In genomic region chr12:14959463-14959862, GRCh38 we compare ENCODE assay signal across 11 cellular contexts. TPM values are rescaled to one million over a fixed set of nuclear protein-coding genes. Genes with fewer than 3 reads are reported as not detected.
DNase-seq lines count a peak whose midpoint lies in the region; ATAC-seq, FAIRE-seq and TF ChIP-seq lines count a peak whose summit lies in the region.
"Had no signal": no experiment of that assay in that cellular context is flagged by ENCODE, and none has a peak within 500 bp of the region (broad histone marks: within the 10 kb centered on the region; RNA-seq: fewer than 3 reads in every experiment).

No MANE protein-coding gene starts in this region.

- H3K9ac ChIP-seq in K562 (ENCODE audit: insufficient read depth in 1 of 2, low read depth in 2 of 2, low read length in 2 of 2) = no peak overlapping the region

- no peaks in the 10 kb centered on the region for H3K9me1 ChIP-seq in K562 (ENCODE audit: control insufficient read depth, insufficient read depth, low read length)

- no peaks in the 10 kb centered on the region for H3K9me3 ChIP-seq in CD4-positive, CD25-positive, alpha-beta regulatory T cell (ENCODE audit: control insufficient read depth in 2 of 2, low read length in 2 of 2)
- H3K9me3 ChIP-seq in K562 (replicated peaks; ENCODE audit: control insufficient read depth, insufficient read depth, low read depth, low read length) = no peaks in the 10 kb centered on the region

- CTCF ChIA-PET in K562 (lab: Yijun Ruan, JAX; ENCODE audit: low intra/inter-chr PET ratio) = no interaction called here

- no TSS peak for BruUV-seq in K562 (replicated peaks; lab: Mats Ljungman, UMichigan)

- TF ChIP-seq CTCF in K562 (IDR thresholded peaks at IDR 0.05 in 2 of 3, conservative IDR thresholded peaks at IDR 0.05 in 1 of 3; ENCODE audit: insufficient read depth in 2 of 3, low read depth in 1 of 3, low read length in 3 of 3) = no peak

- H3K36me3 Mint-ChIP-seq in CD4-positive, CD25-positive, alpha-beta regulatory T cell = peaks cover 42% of the 10 kb centered on the region
- peaks cover 0 to 13% of the 10 kb centered on the region in 2 donors for H3K36me3 Mint-ChIP-seq in naive B cell

- H3K27me3 Mint-ChIP-seq in CD4-positive, CD25-positive, alpha-beta regulatory T cell = peaks cover 5% of the 10 kb centered on the region
- H3K27me3 Mint-ChIP-seq in naive B cell = no peaks in the 10 kb centered on the region

- in situ Hi-C loops in K562 (cut with MboI) = loop anchor here (25.0 kb wide), 1 partner anchor 747 kb away; no protein-coding TSS in a partner anchor

- no peak for DNase-seq in CD4-positive, CD25-positive, alpha-beta regulatory T cell
- peak; percentile 13 to 14 for DNase-seq in Kasumi-1 (lab: John Stamatoyannopoulos, UW)
- no peak for DNase-seq in K562 (ENCODE audit: extremely low read depth in 1 of 4, low spot score in 3 of 4)
- DNase-seq in naive B cell = peak; percentile 54
- DNase-seq in NCI-H2227 treated with DMSO at 0.1 percent for 48 hours (lab: John Stamatoyannopoulos, UW) = no peak
- no peak for DNase-seq in NCI-H1105 treated with DMSO at 0.1 percent for 48 hours (lab: John Stamatoyannopoulos, UW)
- DNase-seq: DMS153, NCI-H2081 treated with DMSO at 0.1 percent for 48 hours had no signal

- no peak for ATAC-seq in CD4-positive, CD25-positive, alpha-beta regulatory T cell (ENCODE audit: low read depth in 2 of 2)
- ATAC-seq in K562 (no peak), naive B cell (ENCODE audit: low read depth in 2 of 2) (peak; percentile 7 to 8), GM18909 (IDR thresholded peaks at IDR 0.05; ENCODE audit: poor library complexity, unreplicated experiment) (no peak), GM21737 (IDR thresholded peaks at IDR 0.05; ENCODE audit: unreplicated experiment) (no peak)

- H3K4me1 ChIP-seq in CD4-positive, CD25-positive, alpha-beta regulatory T cell (ENCODE audit: control insufficient read depth, insufficient read depth, low read length, poor library complexity, severe bottlenecking) = peaks cover 70% of the 10 kb centered on the region
- H3K4me1 ChIP-seq in K562 (replicated peaks in 1 of 2; ENCODE audit: control insufficient read depth in 2 of 2, insufficient read depth in 2 of 2, low read length in 2 of 2) = no peaks in the 10 kb centered on the region; a peak in 2 of 5 replicates

- peak overlapping the region; percentile 96 to 99 (median 99) for H3K4me3 Mint-ChIP-seq in CD4-positive, CD25-positive, alpha-beta regulatory T cell
- H3K4me3 Mint-ChIP-seq in naive B cell = peak overlapping the region; percentile 93 to 100 (median 99)

- H3K4me2 ChIP-seq in K562 (ENCODE audit: insufficient read depth, low read length) = peak overlapping the region; percentile 29; the same call in 1 of the 2 replicates

- no peak for FAIRE-seq in K562 (lab: Jason Lieb, UNC)

- H3K79me2 ChIP-seq in K562 (ENCODE audit: control insufficient read depth, insufficient read depth, low read length) = no peaks in the 10 kb centered on the region

- H4K20me1 ChIP-seq in K562 (replicated peaks; ENCODE audit: control insufficient read depth, insufficient read depth, low read length) = no peaks in the 10 kb centered on the region

- H3K27me3 ChIP-seq in CD4-positive, CD25-positive, alpha-beta regulatory T cell (ENCODE audit: control insufficient read depth, insufficient read depth, low read length) = no peaks in the 10 kb centered on the region
- H3K27me3 ChIP-seq in K562 (ENCODE audit: control insufficient read depth in 2 of 2, insufficient read depth in 2 of 2, low read length in 2 of 2) = no peaks in the 10 kb centered on the region

- intact Hi-C loops in K562 (cut with micrococcal nuclease) = no loop called here

- TF ChIP-seq POLR2A in K562 (conservative IDR thresholded peaks at IDR 0.05) = no peak

- TF ChIP-seq EP300 in K562 (IDR thresholded peaks at IDR 0.05; ENCODE audit: low read length) = no peak

- H3K4me1 Mint-ChIP-seq in CD4-positive, CD25-positive, alpha-beta regulatory T cell = peaks cover 0 to 57% (median 30%) of the 10 kb centered on the region in 4 donors
- H3K4me1 Mint-ChIP-seq in naive B cell = peaks cover 55 to 69% (median 66%) of the 10 kb centered on the region in 3 donors

- POLR2A ChIA-PET in K562 (lab: Yijun Ruan, JAX) = no interaction called here

- H3K4me3 ChIP-seq in CD4-positive, CD25-positive, alpha-beta regulatory T cell (ENCODE audit: low read depth, low read length) = peak overlapping the region; percentile 100
- H3K4me3 ChIP-seq in K562 = no peak overlapping the region

- TF ChIP-seq RAD21 in K562 (CRISPR knock-in tag; conservative IDR thresholded peaks at IDR 0.05 in 1 of 2, IDR thresholded peaks at IDR 0.05 in 1 of 2) = no peak

- peak overlapping the region; percentile 95 to 97 (median 97) for H3K27ac Mint-ChIP-seq in CD4-positive, CD25-positive, alpha-beta regulatory T cell
- H3K27ac Mint-ChIP-seq in naive B cell = peak overlapping the region; percentile 92 to 99 (median 96)

- WGBS in K562 (ENCODE audit: insufficient coverage, low coverage, missing lambda C conversion rate) = 5% methylated on average over 3 of the region's 3 CpGs

- peaks cover 28% of the 10 kb centered on the region for H3K36me3 ChIP-seq in CD4-positive, CD25-positive, alpha-beta regulatory T cell (ENCODE audit: control insufficient read depth, insufficient read depth, low read length)
- no peaks in the 10 kb centered on the region for H3K36me3 ChIP-seq in K562 (ENCODE audit: control insufficient read depth, insufficient read depth, low read length)

- peak overlapping the region; percentile 26; the same call in 1 of the 2 replicates for H2AFZ ChIP-seq in K562 (ENCODE audit: low read depth, low read length)

- no peaks in the 10 kb centered on the region for H3K9me3 Mint-ChIP-seq in CD4-positive, CD25-positive, alpha-beta regulatory T cell
- no peaks in the 10 kb centered on the region for H3K9me3 Mint-ChIP-seq in naive B cell

- H3K27ac ChIP-seq in CD4-positive, CD25-positive, alpha-beta regulatory T cell (ENCODE audit: insufficient read depth, low read length, poor library complexity, severe bottlenecking) = peak overlapping the region; percentile 99
- H3K27ac ChIP-seq in K562 (ENCODE audit: extremely low read depth, low read depth, low read length) = no peak overlapping the region
- H3K27ac ChIP-seq: VCaP had no signal

RNA-seq across cellular contexts. Expression of gene ARHGDIB, which starts 1.9 kb away (rescaled TPM):
- total RNA-seq in CD4-positive, CD25-positive, alpha-beta regulatory T cell = 1,263 TPM
- 1,000 to 10,000 TPM; 3,550 to 4,641 (median 3,982) TPM for polyA plus RNA-seq in CD4-positive, CD25-positive, alpha-beta regulatory T cell
- total RNA-seq in K562 (2011; cell fraction: chromatin; rRNA removed; ENCODE audit: low replicate concordance) = 0.39 TPM in 1 of 2 replicates, not detected in the other
- 0.53 TPM in 1 of 2 replicates, not detected in the other for total RNA-seq in K562 (2011; cell fraction: nucleolus; rRNA removed)
- 0.76 and 0.81 TPM in 2 replicates for total RNA-seq in K562 (2011; cell fraction: nucleoplasm; rRNA removed)
- 63.2 and 100 TPM in 2 replicates for total RNA-seq in K562 (2014; rRNA removed)
- total RNA-seq in K562 (2014; rRNA removed; fragmentation: Illumina TruSeq; extraction: Trizol) = 67.3 and 68.7 TPM in 2 replicates
- total RNA-seq in K562 (2015; rRNA removed; fragmentation: Illumina TruSeq; extraction: Trizol) = 145 and 151 TPM in 2 replicates
- 51.1 and 55.8 TPM in 2 replicates for total RNA-seq in K562 (2021)
- 9.5 and 21.9 TPM in 2 replicates for polyA plus RNA-seq in K562 (2011; rRNA removed)
- 11.3 and 35.3 TPM in 2 replicates for polyA plus RNA-seq in K562 (2011; cell fraction: cytosol; rRNA removed)
- polyA plus RNA-seq in K562 (2011; cell fraction: nucleus; rRNA removed) = 2.8 and 7.8 TPM in 2 replicates
- polyA plus RNA-seq in K562 (2012) = 132 and 187 TPM in 2 replicates
- polyA plus RNA-seq in K562 (2014; fragmentation: Illumina TruSeq; extraction: Trizol) = 114 and 145 TPM in 2 replicates
- 100 to 1,000 TPM; 171 to 204 TPM for polyA plus RNA-seq in K562 (2014; fragmentation: Nextera tagmentation; extraction: Ambion mirVana)
- polyA plus RNA-seq in K562 (2014; rRNA removed) = 90.4 and 116 TPM in 2 replicates
- 12.7 and 19.3 TPM in 2 replicates for polyA minus RNA-seq in K562 (2011; rRNA and poly(A)+ RNA removed)
- 3.9 and 4.3 TPM in 2 replicates for polyA minus RNA-seq in K562 (2011; cell fraction: cytosol; rRNA and poly(A)+ RNA removed)
- polyA minus RNA-seq in K562 (2011; cell fraction: nucleus; rRNA and poly(A)+ RNA removed) = 0.27 and 4.2 TPM in 2 replicates
- 1,000 to 10,000 TPM; 2,706 to 4,844 (median 2,864) TPM for polyA plus RNA-seq in naive B cell (ENCODE audit: low read depth in 6 of 6)

RNA-seq across cellular contexts. Expression of gene PDE6H, which starts 13.4 kb away (rescaled TPM):
- total RNA-seq in CD4-positive, CD25-positive, alpha-beta regulatory T cell = not detected
- polyA plus RNA-seq in CD4-positive, CD25-positive, alpha-beta regulatory T cell = not detected
- total RNA-seq in K562 (2011; cell fraction: chromatin; rRNA removed; ENCODE audit: low replicate concordance) = not detected in 2 replicates
- not detected in 2 replicates for total RNA-seq in K562 (2011; cell fraction: nucleolus; rRNA removed)
- not detected in 2 replicates for total RNA-seq in K562 (2011; cell fraction: nucleoplasm; rRNA removed)
- total RNA-seq in K562 (2014; rRNA removed) (not detected in 2 replicates), K562 (2014; rRNA removed; fragmentation: Illumina TruSeq; extraction: Trizol) (not detected in 2 replicates), K562 (2015; rRNA removed; fragmentation: Illumina TruSeq; extraction: Trizol) (not detected in 2 replicates), K562 (2021) (not detected in 2 replicates)
- polyA plus RNA-seq in K562 (2011; rRNA removed) (not detected in 2 replicates), K562 (2014; fragmentation: Illumina TruSeq; extraction: Trizol) (not detected in 2 replicates), K562 (2014; fragmentation: Nextera tagmentation; extraction: Ambion mirVana) (under 1 TPM in 1 of 2 experiments, not detected in 1; 0.15 TPM), K562 (2014; rRNA removed) (not detected in 2 replicates), naive B cell (ENCODE audit: low read depth in 6 of 6) (not detected)
- polyA plus RNA-seq in K562 (2011; cell fraction: cytosol; rRNA removed) = not detected in 2 replicates
- polyA plus RNA-seq in K562 (2011; cell fraction: nucleus; rRNA removed) = 0.22 TPM in 1 of 2 replicates, not detected in the other
- polyA plus RNA-seq in K562 (2012) = not detected in 2 replicates
- not detected in 2 replicates for polyA minus RNA-seq in K562 (2011; rRNA and poly(A)+ RNA removed)
- not detected in 2 replicates for polyA minus RNA-seq in K562 (2011; cell fraction: cytosol; rRNA and poly(A)+ RNA removed)
- polyA minus RNA-seq in K562 (2011; cell fraction: nucleus; rRNA and poly(A)+ RNA removed) = not detected in 2 replicates

RNA-seq across cellular contexts. Expression of gene ERP27, which starts 21.1 kb away (rescaled TPM):
- total RNA-seq in CD4-positive, CD25-positive, alpha-beta regulatory T cell = 25.4 TPM
- 1 to 10 TPM; 5.3 to 8.0 (median 6.2) TPM for polyA plus RNA-seq in CD4-positive, CD25-positive, alpha-beta regulatory T cell
- total RNA-seq in K562 (2011; cell fraction: chromatin; rRNA removed; ENCODE audit: low replicate concordance) = not detected in 2 replicates
- total RNA-seq in K562 (2011; cell fraction: nucleolus; rRNA removed) = not detected in 2 replicates
- not detected in 2 replicates for total RNA-seq in K562 (2011; cell fraction: nucleoplasm; rRNA removed)
- total RNA-seq in K562 (2014; rRNA removed) (0.27 TPM in 1 of 2 replicates, not detected in the other), K562 (2014; rRNA removed; fragmentation: Illumina TruSeq; extraction: Trizol) (0.07 TPM in 1 of 2 replicates, not detected in the other), K562 (2015; rRNA removed; fragmentation: Illumina TruSeq; extraction: Trizol) (0.11 TPM in 1 of 2 replicates, not detected in the other), K562 (2021) (0.13 TPM in 1 of 2 replicates, not detected in the other)
- polyA plus RNA-seq in K562 (2011; rRNA removed) (not detected in 2 replicates), K562 (2014; fragmentation: Illumina TruSeq; extraction: Trizol) (0.08 TPM in 1 of 2 replicates, not detected in the other), K562 (2014; fragmentation: Nextera tagmentation; extraction: Ambion mirVana) (not detected), K562 (2014; rRNA removed) (not detected in 2 replicates), naive B cell (ENCODE audit: low read depth in 6 of 6) (1 to 10 TPM; 2.4 to 4.8 (median 2.7) TPM)
- not detected in 2 replicates for polyA plus RNA-seq in K562 (2011; cell fraction: cytosol; rRNA removed)
- polyA plus RNA-seq in K562 (2011; cell fraction: nucleus; rRNA removed) = not detected in 2 replicates
- 0.05 TPM in 1 of 2 replicates, not detected in the other for polyA plus RNA-seq in K562 (2012)
- polyA minus RNA-seq in K562 (2011; rRNA and poly(A)+ RNA removed) = not detected in 2 replicates
- not detected in 2 replicates for polyA minus RNA-seq in K562 (2011; cell fraction: cytosol; rRNA and poly(A)+ RNA removed)
- not detected in 2 replicates for polyA minus RNA-seq in K562 (2011; cell fraction: nucleus; rRNA and poly(A)+ RNA removed)

Comparison
In these comparisons a context has a peak if more than half of its experiments do, and no peak if none do; other contexts are left out.
1. ATAC-seq: peak in naive B cell (2 of 2); none in CD4-positive, CD25-positive, alpha-beta regulatory T cell (0 of 2), K562 (single experiment), GM18909 (single experiment) and GM21737 (single experiment).
2. DNase-seq: peak in Kasumi-1 (2 of 2) and naive B cell (single experiment); none in CD4-positive, CD25-positive, alpha-beta regulatory T cell (0 of 3), K562 (0 of 4), NCI-H2227 treated with DMSO at 0.1 percent for 48 hours (single experiment) and NCI-H1105 treated with DMSO at 0.1 percent for 48 hours (single experiment).
3. RNA of gene ARHGDIB, which starts 1.9 kb away (polyA plus RNA-seq): 3,550 to 4,641 TPM in CD4-positive, CD25-positive, alpha-beta regulatory T cell and 2,706 to 4,844 TPM in naive B cell; 2.8 to 204 TPM in K562; every median in the first group is over 10 times any median in the second.